ENCODE assay signal across 7 cellular contexts in the genomic region with DNA sequence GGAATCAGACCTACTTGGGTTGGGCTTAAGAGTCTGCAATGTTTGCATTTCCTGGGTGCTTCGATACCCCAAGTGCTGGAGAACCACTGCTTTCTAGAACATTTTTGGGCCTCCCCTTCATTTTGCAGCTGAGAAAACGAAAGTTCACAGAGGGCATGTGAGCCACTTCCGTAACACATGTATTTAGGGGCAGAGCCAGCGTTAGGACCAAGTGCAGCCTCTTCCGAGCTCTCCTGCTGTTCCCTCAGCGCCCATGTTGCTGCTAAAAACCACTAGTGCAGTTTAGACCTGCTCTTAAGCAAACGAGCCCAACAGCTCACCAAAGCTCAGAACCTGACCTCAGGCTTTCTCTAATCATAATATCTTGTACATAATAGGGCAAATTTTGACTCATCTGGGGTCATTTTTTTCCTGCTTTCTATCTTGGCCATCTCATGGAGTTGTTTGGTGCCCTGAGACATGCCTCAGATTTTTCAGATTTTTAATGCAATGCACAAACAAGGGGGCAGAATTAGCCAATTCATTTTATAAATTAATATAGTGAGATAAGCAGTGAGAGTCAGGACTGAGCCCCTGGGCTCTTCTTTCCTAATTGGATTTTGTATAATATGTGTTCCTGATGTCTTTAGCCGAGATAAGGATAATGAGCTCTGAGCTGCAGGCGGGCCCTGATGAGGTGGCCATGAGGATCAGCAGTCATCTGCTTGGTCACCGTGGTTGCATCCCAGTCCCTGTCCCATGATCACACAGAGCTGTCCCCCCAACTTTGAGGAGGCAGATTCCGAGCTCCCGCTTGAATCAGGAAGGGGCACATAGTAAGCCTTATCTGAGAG. TPM values are rescaled to one million over a fixed set of nuclear protein-coding genes. Genes with fewer than 3 reads are reported as not detected.
A peak's percentile ranks its signal among the peaks of the same experiment; 100 is the strongest.
DNase-seq lines count a peak whose midpoint lies in the region; ATAC-seq and TF ChIP-seq lines count a peak whose summit lies in the region.

No MANE protein-coding gene starts in this region.

- CTCF ChIA-PET in IMR-90 (lab: Yijun Ruan, JAX), result interaction anchor here (0.7 kb wide), 1 partner anchor 195 kb away, joined by 3 read pairs; no protein-coding TSS in a partner anchor

- H3K9me3 Mint-ChIP-seq in effector memory CD8-positive, alpha-beta T cell, result no peaks in the 10 kb centered on the region

- peak overlapping the region; percentile 23 for H3K23ac ChIP-seq in IMR-90 (ENCODE audit: low read depth, low read length)

- H3K27ac Mint-ChIP-seq in effector memory CD8-positive, alpha-beta T cell, result peak overlapping the region; percentile 92 to 93

- H2AK9ac ChIP-seq in IMR-90 (replicated peaks; ENCODE audit: low read depth, low read length, poor library complexity), result peak overlapping the region; percentile 85

- H3K9ac ChIP-seq in IMR-90 (ENCODE audit: low read depth, low read length) (no peak overlapping the region), smooth muscle cell (ENCODE audit: low read depth) (no peak overlapping the region)

- H3K4me3 ChIP-seq in IMR-90 (ENCODE audit: insufficient read depth, low read depth, low read length), result no peak overlapping the region
- H3K4me3 ChIP-seq in smooth muscle cell, result no peak overlapping the region
- H3K4me3 ChIP-seq in testis, result no peak overlapping the region

- no peaks in the 10 kb centered on the region for H3K27me3 Mint-ChIP-seq in effector memory CD8-positive, alpha-beta T cell

- DNase-seq in IMR-90 (no peak), T-helper 2 cell (peak in 3 of 5 experiments; percentile 16 to 90 (median 50)), smooth muscle cell (lab: John Stamatoyannopoulos, UW; ENCODE audit: unreplicated experiment) (no peak), testis (no peak), germinal center (ENCODE audit: low spot score) (no peak)
- peak; percentile 38 to 44 (median 43) for DNase-seq in effector memory CD8-positive, alpha-beta T cell

- H3K4me3 Mint-ChIP-seq in effector memory CD8-positive, alpha-beta T cell, result peak overlapping the region; percentile 54 to 64

- peak overlapping the region; percentile 55; the same call in 1 of the 2 replicates for H3K14ac ChIP-seq in IMR-90 (replicated peaks; ENCODE audit: low read depth, low read length)

- H3F3A ChIP-seq in smooth muscle cell (ENCODE audit: low read depth), result peaks cover 8% of the 10 kb centered on the region

- H3K9me1 ChIP-seq in IMR-90 (ENCODE audit: insufficient read depth, low read length), result peaks cover 45% of the 10 kb centered on the region

- H3K4me1 ChIP-seq in IMR-90 (ENCODE audit: control insufficient read depth, insufficient read depth, low read length), result peaks cover 43% of the 10 kb centered on the region
- H3K4me1 ChIP-seq in smooth muscle cell (ENCODE audit: low read depth), result peaks cover 22% of the 10 kb centered on the region
- H3K4me1 ChIP-seq in testis, result peaks cover 40% of the 10 kb centered on the region

- H3K36me3 ChIP-seq in IMR-90 (ENCODE audit: control insufficient read depth, insufficient read depth, low read length) (peaks cover 6% of the 10 kb centered on the region; the same call in 1 of the 2 replicates), smooth muscle cell (ENCODE audit: low read depth) (no peaks in the 10 kb centered on the region), testis (ENCODE audit: low read depth, missing control alignments) (no peaks in the 10 kb centered on the region)

- no peak overlapping the region for H2BK20ac ChIP-seq in IMR-90 (ENCODE audit: low read depth, low read length)

- H3K4me1 Mint-ChIP-seq in effector memory CD8-positive, alpha-beta T cell (ENCODE audit: low read depth in 2 of 2), result peaks cover 16 to 28% of the 10 kb centered on the region in 2 donors

- TF ChIP-seq CTCF in IMR-90 (conservative IDR thresholded peaks at IDR 0.05; ENCODE audit: low read depth, low read length) (no peak), smooth muscle cell (IDR thresholded peaks at IDR 0.05; ENCODE audit: borderline replicate concordance, insufficient read depth, poor library complexity, severe bottlenecking) (no peak), testis (IDR thresholded peaks at IDR 0.05) (no peak)

- no peak overlapping the region; the same call in 2 of the 3 replicates for H2BK15ac ChIP-seq in IMR-90 (ENCODE audit: low read depth, low read length)

- no TSS peak for BruUV-seq in IMR-90 (replicated peaks; lab: Mats Ljungman, UMichigan)

- 0 out of 4 replicates have a peak overlapping the region, but pooled peaks have one; percentile 45 to 61 for H4K8ac ChIP-seq in IMR-90 (ENCODE audit: low read depth in 2 of 2, low read length in 2 of 2)

- peak overlapping the region; percentile 77; the same call in 1 of the 2 replicates for H3K27ac ChIP-seq in IMR-90 (ENCODE audit: insufficient read depth, low read length)
- peak overlapping the region; percentile 29 for H3K27ac ChIP-seq in smooth muscle cell (ENCODE audit: low read depth)
- no peak overlapping the region for H3K27ac ChIP-seq in testis

- peak overlapping the region; percentile 86 for H2AK5ac ChIP-seq in IMR-90 (ENCODE audit: low read depth, low read length)

- no peak overlapping the region for H3K18ac ChIP-seq in IMR-90 (ENCODE audit: low read depth, low read length)

- H3K36me3 Mint-ChIP-seq in effector memory CD8-positive, alpha-beta T cell (ENCODE audit: insufficient read depth), result peaks cover 2% of the 10 kb centered on the region

- ATAC-seq in IMR-90 (ENCODE audit: low read depth), result no peak; the same call in 1 of the 2 replicates
- peak; percentile 96 for ATAC-seq in effector memory CD8-positive, alpha-beta T cell (replicated peaks)
- ATAC-seq in HG03196 (IDR thresholded peaks at IDR 0.05; ENCODE audit: unreplicated experiment), result no peak

- no peak overlapping the region for H4K5ac ChIP-seq in IMR-90 (ENCODE audit: low read depth, low read length)

- peak overlapping the region; percentile 40; the same call in 1 of the 2 replicates for H4K91ac ChIP-seq in IMR-90 (ENCODE audit: insufficient read depth, low read depth, low read length)

- H3K4me2 ChIP-seq in IMR-90 (ENCODE audit: low read depth, low read length), result peak overlapping the region; percentile 44; the same call in 1 of the 2 replicates
- peak overlapping the region; percentile 39 for H3K4me2 ChIP-seq in smooth muscle cell

- POLR2A ChIA-PET in IMR-90 (lab: Charles Lee; ENCODE audit: unreplicated experiment), result no interaction called here

- H4K20me1 ChIP-seq in IMR-90 (ENCODE audit: insufficient read depth, low read length) (peaks cover 93% of the 10 kb centered on the region), smooth muscle cell (ENCODE audit: low read depth) (peaks cover 99% of the 10 kb centered on the region)

- H3K9me3 ChIP-seq in IMR-90 (ENCODE audit: control insufficient read depth, insufficient read depth, low read length), result no peaks in the 10 kb centered on the region
- no peaks in the 10 kb centered on the region for H3K9me3 ChIP-seq in smooth muscle cell (replicated peaks; ENCODE audit: low read depth)
- H3K9me3 ChIP-seq in testis, result no peaks in the 10 kb centered on the region

- H3K56ac ChIP-seq in IMR-90 (ENCODE audit: extremely low read depth, insufficient read depth, low read length), result no peak overlapping the region

- TF ChIP-seq POLR2A in IMR-90 (IDR thresholded peaks at IDR 0.05; ENCODE audit: low read depth, low read length) (no peak), testis (IDR thresholded peaks at IDR 0.05) (no peak)

- H3K4ac ChIP-seq in IMR-90 (ENCODE audit: low read depth, low read length), result peak overlapping the region; percentile 38

- in situ Hi-C loops in IMR-90 (cut with MboI; ENCODE audit: low sequenced_read_pairs), result no loop called here

- peak overlapping the region; percentile 51 for H2BK5ac ChIP-seq in IMR-90 (ENCODE audit: low read depth, low read length, poor library complexity, severe bottlenecking)

- intact Hi-C loops in IMR-90 (cut with micrococcal nuclease) (no loop called here), testis (cut with DNase I; ENCODE audit: low total_unique reads) (no loop called here)

- peaks cover 3 to 79% of the 10 kb centered on the region in 2 experiments; a peak in 3 of 4 replicates for H3K79me1 ChIP-seq in IMR-90 (ENCODE audit: low read depth in 1 of 2, low read length in 2 of 2)

- dilution Hi-C loops in IMR-90 (cut with HindIII; ENCODE audit: low sequenced_read_pairs, unreplicated experiment), result no loop called here

- no peak for TF ChIP-seq RAD21 in IMR-90 (IDR thresholded peaks at IDR 0.05; ENCODE audit: low read length)

- H3K27me3 ChIP-seq in IMR-90 (ENCODE audit: control insufficient read depth, insufficient read depth, low read length) (no peaks in the 10 kb centered on the region), smooth muscle cell (ENCODE audit: low read depth) (no peaks in the 10 kb centered on the region), testis (no peaks in the 10 kb centered on the region)

- WGBS in IMR-90 (ENCODE audit: extremely low coverage in 2 of 2, insufficient read length in 1 of 2), 2 experiments, result 77% methylated on average over 5 of the region's 12 CpGs; no CpG with 5 or more reads in 1 of the 2 experiments
- whole genome bisulfite sequencing in smooth muscle cell (ENCODE audit: low lambda C conversion rate), result 69% methylated on average over 12 of the region's 12 CpGs
- 72 to 79% methylated on average over 11 to 12 of the region's 12 CpGs for WGBS in testis, 2 donors

- H2BK120ac ChIP-seq in IMR-90 (ENCODE audit: low read depth, low read length), result no peak overlapping the region

- H2AFZ ChIP-seq in IMR-90 (replicated peaks; ENCODE audit: low read length, poor library complexity) (no peak overlapping the region), smooth muscle cell (ENCODE audit: low read depth) (no peak overlapping the region)

- H3K79me2 ChIP-seq in smooth muscle cell (ENCODE audit: low read depth), result peaks cover 86% of the 10 kb centered on the region

TF ChIP-seq in IMR-90, 13 proteins besides CTCF, POLR2A, EP300 and RAD21:
- TF ChIP-seq MAFK (IDR thresholded peaks at IDR 0.05; ENCODE audit: low read depth, low read length) (no peak), FOS (IDR thresholded peaks at IDR 0.05; ENCODE audit: low read depth, low read length) (no peak), MAZ (IDR thresholded peaks at IDR 0.05; ENCODE audit: borderline replicate concordance, low read depth, low read length) (no peak)
- TF ChIP-seq, protein P1, sequence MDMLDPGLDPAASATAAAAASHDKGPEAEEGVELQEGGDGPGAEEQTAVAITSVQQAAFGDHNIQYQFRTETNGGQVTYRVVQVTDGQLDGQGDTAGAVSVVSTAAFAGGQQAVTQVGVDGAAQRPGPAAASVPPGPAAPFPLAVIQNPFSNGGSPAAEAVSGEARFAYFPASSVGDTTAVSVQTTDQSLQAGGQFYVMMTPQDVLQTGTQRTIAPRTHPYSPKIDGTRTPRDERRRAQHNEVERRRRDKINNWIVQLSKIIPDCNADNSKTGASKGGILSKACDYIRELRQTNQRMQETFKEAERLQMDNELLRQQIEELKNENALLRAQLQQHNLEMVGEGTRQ (IDR thresholded peaks at IDR 0.05; ENCODE audit: low read depth, low read length), result no peak

RNA-seq across cellular contexts. Expression of a gene that starts 12.9 kb away (rescaled TPM):
- total RNA-seq in IMR-90 (2012; rRNA removed) (5.4 and 5.8 TPM in 2 replicates), smooth muscle cell (24.4 and 25.5 TPM in 2 replicates), testis (10 to 100 TPM; 36.7 to 44.8 TPM)
- polyA plus RNA-seq in IMR-90 (2012; rRNA removed) (38.4 and 42.5 TPM in 2 replicates), smooth muscle cell (70.1 and 73.7 TPM in 2 replicates), testis (ENCODE audit: insufficient read depth, low read depth, low replicate concordance) (50.3 TPM)
- 32.2 and 47.6 TPM in 2 replicates for polyA plus RNA-seq in IMR-90 (2012; cell fraction: cytosol; rRNA removed)
- polyA plus RNA-seq in IMR-90 (2012; cell fraction: nucleus; rRNA removed; ENCODE audit: low replicate concordance), result 21.0 and 35.9 TPM in 2 replicates

Comparison
In these comparisons a context has a peak if more than half of its experiments do, and no peak if none do; other contexts are left out.
1. DNase-seq: peak in T-helper 2 cell (3 of 5) and effector memory CD8-positive, alpha-beta T cell (3 of 3); none in IMR-90 (single experiment), smooth muscle cell (single experiment), testis (single experiment) and germinal center (single experiment).
2. H3K27ac ChIP-seq: peak in IMR-90 (single experiment) and smooth muscle cell (single experiment); none in testis (0 of 2).